ENCODE assay signal across 18 cellular contexts in genomic region chr1:116334868-116335649, GRCh38. TPM values are rescaled to one million over a fixed set of nuclear protein-coding genes. Genes with fewer than 3 reads are reported as not detected.
DNase-seq lines count a peak whose midpoint lies in the region; ATAC-seq and TF ChIP-seq lines count a peak whose summit lies in the region.
"Had no signal": no experiment of that assay in that cellular context is flagged by ENCODE, and none has a peak within 500 bp of the region (broad histone marks: within the 10 kb centered on the region; RNA-seq: fewer than 3 reads in every experiment).

No MANE protein-coding gene starts in this region.

- peaks cover 0 to 35% (median 4%) of the 10 kb centered on the region in 4 donors for H3K4me1 ChIP-seq in Peyer's patch
- peaks cover 0 to 21% (median 9%) of the 10 kb centered on the region in 12 donors for H3K4me1 ChIP-seq in heart left ventricle
- no peaks in the 10 kb centered on the region for H3K4me1 ChIP-seq in neural progenitor cell

- no peaks in the 10 kb centered on the region for H3K36me3 Mint-ChIP-seq in neural progenitor cell
- H3K36me3 Mint-ChIP-seq: naive B cell; stimulated activated effector memory CD8-positive, alpha-beta T cell treated with anti-CD3 and anti-CD28 coated beads, Interleukin-12 subunit alpha, Interleukin-12 subunit beta, amount 100 ng/mL, for 72 hours had no signal

- peaks cover 18% of the 10 kb centered on the region for H3K4me1 Mint-ChIP-seq in neural progenitor cell
- H3K4me1 Mint-ChIP-seq: stimulated activated effector memory CD8-positive, alpha-beta T cell treated with anti-CD3 and anti-CD28 coated beads, Interleukin-12 subunit alpha, Interleukin-12 subunit beta, amount 100 ng/mL, for 72 hours had no signal

- H3K27ac ChIP-seq in Peyer's patch = peak overlapping the region in 3 of 4 donors; percentile 49 to 83 (median 76)
- H3K27ac ChIP-seq in heart left ventricle = no peak overlapping the region
- no peak overlapping the region for H3K27ac ChIP-seq in neural progenitor cell
- H3K27ac ChIP-seq: C4-2B, foreskin keratinocyte had no signal

- H3K27ac Mint-ChIP-seq in neural progenitor cell = peak overlapping the region; percentile 5
- H3K27ac Mint-ChIP-seq: naive B cell; stimulated activated effector memory CD8-positive, alpha-beta T cell treated with anti-CD3 and anti-CD28 coated beads, Interleukin-12 subunit alpha, Interleukin-12 subunit beta, amount 100 ng/mL, for 72 hours had no signal

- H3K4me3 ChIP-seq in Peyer's patch = no peak overlapping the region
- H3K4me3 ChIP-seq in heart left ventricle = no peak overlapping the region
- no peak overlapping the region for H3K4me3 ChIP-seq in neural progenitor cell

- H4K20me1 ChIP-seq in neural progenitor cell (ENCODE audit: low read depth) = no peaks in the 10 kb centered on the region

- 38 to 46% (median 41%) methylated on average over 9 of the region's 9 CpGs for WGBS in heart left ventricle, 4 donors

- H3K36me3 ChIP-seq in Peyer's patch = no peaks in the 10 kb centered on the region
- H3K36me3 ChIP-seq in heart left ventricle = no peaks in the 10 kb centered on the region
- no peaks in the 10 kb centered on the region for H3K36me3 ChIP-seq in neural progenitor cell

- no peaks in the 10 kb centered on the region for H3K79me2 ChIP-seq in neural progenitor cell (ENCODE audit: low read depth)

- H3K9me3 Mint-ChIP-seq in neural progenitor cell = no peaks in the 10 kb centered on the region
- H3K9me3 Mint-ChIP-seq: stimulated activated effector memory CD8-positive, alpha-beta T cell treated with anti-CD3 and anti-CD28 coated beads, Interleukin-12 subunit alpha, Interleukin-12 subunit beta, amount 100 ng/mL, for 72 hours had no signal

- TF ChIP-seq CTCF in Peyer's patch (IDR thresholded peaks at IDR 0.05) = no peak
- TF ChIP-seq CTCF in heart left ventricle (IDR thresholded peaks at IDR 0.05) = no peak
- no peak for TF ChIP-seq CTCF in neural progenitor cell (IDR thresholded peaks at IDR 0.05)

- TF ChIP-seq POLR2A in Peyer's patch (IDR thresholded peaks at IDR 0.05) (no peak), heart left ventricle (IDR thresholded peaks at IDR 0.05) (no peak)

- no peak overlapping the region for H3K4me3 Mint-ChIP-seq in neural progenitor cell
- H3K4me3 Mint-ChIP-seq: naive B cell; stimulated activated effector memory CD8-positive, alpha-beta T cell treated with anti-CD3 and anti-CD28 coated beads, Interleukin-12 subunit alpha, Interleukin-12 subunit beta, amount 100 ng/mL, for 72 hours had no signal

- peak; percentile 25 for DNase-seq in HCEC 1CT
- no peak for DNase-seq in Peyer's patch
- DNase-seq in heart left ventricle = no peak
- DNase-seq in neural progenitor cell (ENCODE audit: low spot score) = no peak
- no peak for DNase-seq in medulla oblongata (ENCODE audit: extremely low spot score)
- DNase-seq in NCI-H1417 treated with DMSO at 0.1 percent for 48 hours (lab: John Stamatoyannopoulos, UW) = no peak
- no peak for DNase-seq in NCI-H2227 (lab: John Stamatoyannopoulos, UW; ENCODE audit: unreplicated experiment)
- DNase-seq: activated CD4-positive, alpha-beta T cell treated with anti-CD3 and anti-CD28 coated beads, Interleukin-2, amount 50 U/mL, for 1 hour; GDM1; Kasumi-1; naive B cell; NCI-H1694 treated with DMSO at 0.1 percent for 48 hours; NCI-H524 treated with DMSO at 0.1 percent for 48 hours; stimulated activated CD4-positive, alpha-beta T cell treated with anti-CD3 and anti-CD28 coated beads, Interleukin-4, amount 100 ng/mL, for 4 hours had no signal

- H2AFZ ChIP-seq in neural progenitor cell (replicated peaks) = peak overlapping the region; percentile 27

- H3K4me2 ChIP-seq in neural progenitor cell = no peak overlapping the region

- H3K9me3 ChIP-seq in Peyer's patch = no peaks in the 10 kb centered on the region
- H3K9me3 ChIP-seq in heart left ventricle = no peaks in the 10 kb centered on the region
- H3K9me3 ChIP-seq in neural progenitor cell (ENCODE audit: low read depth) = no peaks in the 10 kb centered on the region

- peak; percentile 43 to 67 (median 52) for ATAC-seq in heart left ventricle
- no peak for ATAC-seq in GM18858 (IDR thresholded peaks at IDR 0.05; ENCODE audit: unreplicated experiment)
- ATAC-seq: stimulated activated effector memory CD8-positive, alpha-beta T cell treated with anti-CD3 and anti-CD28 coated beads, Interleukin-12 subunit alpha, Interleukin-12 subunit beta, amount 100 ng/mL, for 72 hours had no signal

- no peak overlapping the region for H3K9ac ChIP-seq in neural progenitor cell

- no peaks in the 10 kb centered on the region for H3K27me3 ChIP-seq in Peyer's patch
- no peaks in the 10 kb centered on the region for H3K27me3 ChIP-seq in heart left ventricle
- no peaks in the 10 kb centered on the region for H3K27me3 ChIP-seq in neural progenitor cell
- H3K27me3 ChIP-seq: foreskin keratinocyte had no signal

- H3F3A ChIP-seq in neural progenitor cell (ENCODE audit: low read depth) = no peaks in the 10 kb centered on the region

- H3K27me3 Mint-ChIP-seq in neural progenitor cell (ENCODE audit: insufficient read depth, low read depth) = peaks cover 5% of the 10 kb centered on the region

- intact Hi-C loops in heart left ventricle (cut with DNase I) = no loop called here

RNA-seq across cellular contexts. Expression of gene ATP1A1, which starts 38.0 kb away (rescaled TPM):
- total RNA-seq in Peyer's patch = 1,000 to 10,000 TPM in 3 of 4 donors, 100 to 1,000 TPM in 1; 229 to 4,700 (median 2,986) TPM
- total RNA-seq in heart left ventricle = 100 to 1,000 TPM; 175 to 436 (median 241) TPM
- 100 to 1,000 TPM; 115 to 896 TPM for polyA plus RNA-seq in heart left ventricle
- 61.5 and 92.5 TPM in 2 replicates for total RNA-seq in neural progenitor cell (ENCODE audit: low replicate concordance)

Comparison
In these comparisons a context has a peak if more than half of its experiments do, and no peak if none do; other contexts are left out.
1. H3K27ac ChIP-seq: peak in Peyer's patch (3 of 4); none in heart left ventricle (0 of 12) and neural progenitor cell (single experiment).